Comparison of ENCODE assay signal across 8 cellular contexts in the genomic region with DNA sequence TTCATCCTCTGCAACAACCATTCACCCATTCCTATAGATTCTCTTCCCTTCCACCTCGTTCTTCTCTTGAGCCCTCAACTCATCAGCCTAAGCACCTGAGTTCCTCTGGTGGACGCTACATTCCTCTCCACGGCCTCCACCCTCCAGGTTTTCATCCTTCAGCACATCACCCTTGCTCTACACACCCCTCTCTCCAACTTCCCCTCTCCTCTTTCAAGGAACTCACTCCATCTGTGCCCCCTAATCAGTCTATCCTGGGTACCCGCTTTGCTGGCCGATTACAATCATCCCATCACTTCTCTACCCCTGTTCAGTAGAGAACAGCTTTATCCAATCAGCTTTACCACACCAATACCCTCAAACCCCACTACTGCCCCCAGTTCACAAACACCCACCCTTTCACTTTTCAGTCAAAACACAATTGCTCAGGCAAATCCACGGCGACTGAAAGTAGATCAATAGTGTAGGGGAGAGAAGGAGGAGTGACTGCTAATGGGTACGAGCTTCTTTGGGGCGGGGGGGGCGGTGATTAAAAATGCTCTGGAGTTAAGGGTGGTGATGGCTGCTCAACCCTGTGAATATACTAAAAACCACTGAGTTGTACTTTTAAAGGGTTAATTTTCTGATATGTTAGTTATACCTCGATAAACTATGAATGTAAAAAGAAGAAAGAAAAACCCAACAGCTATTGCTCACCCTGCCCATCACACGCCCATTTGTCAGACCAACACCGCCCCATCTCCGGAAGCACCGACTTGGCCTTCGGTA. TPM values are rescaled to one million over a fixed set of nuclear protein-coding genes. Genes with fewer than 3 reads are reported as not detected.
DNase-seq lines count a peak whose midpoint lies in the region; TF ChIP-seq lines count a peak whose summit lies in the region.

No MANE protein-coding gene starts in this region.

- H3K14ac ChIP-seq in mesenchymal stem cell (ENCODE audit: low read length in 2 of 2) = peak overlapping the region in 1 of 2 experiments; percentile 99

- H3K27ac ChIP-seq in SK-N-MC = no peak overlapping the region
- H3K27ac ChIP-seq in cingulate gyrus (ENCODE audit: low read depth, low read length) = peak overlapping the region; percentile 75
- no peak overlapping the region for H3K27ac ChIP-seq in mesenchymal stem cell (ENCODE audit: low read length, poor library complexity, severe bottlenecking)
- peak overlapping the region; percentile 86 for H3K27ac ChIP-seq in substantia nigra (ENCODE audit: low read depth, low read length, poor library complexity, severe bottlenecking)

- H3K4ac ChIP-seq in mesenchymal stem cell (ENCODE audit: low read depth in 1 of 2, low read length in 2 of 2) = peak overlapping the region in 1 of 2 experiments; percentile 96

- no peak overlapping the region for H2BK5ac ChIP-seq in mesenchymal stem cell (ENCODE audit: low read depth, low read length, poor library complexity, severe bottlenecking)

- H3K4me3 ChIP-seq in GM12864 (ENCODE audit: low read depth, low read length) = peak overlapping the region; percentile 99
- H3K4me3 ChIP-seq in HFF-Myc (replicated peaks; ENCODE audit: low read depth, low read length) = peak overlapping the region; percentile 77
- peak overlapping the region; percentile 90 for H3K4me3 ChIP-seq in SK-N-MC
- H3K4me3 ChIP-seq in mesenchymal stem cell (ENCODE audit: insufficient read depth in 1 of 2, low read depth in 1 of 2, low read length in 2 of 2) = peak overlapping the region; percentile 89 to 98

- no peak overlapping the region for H2AK5ac ChIP-seq in mesenchymal stem cell (ENCODE audit: low read length, severe bottlenecking)

- peak overlapping the region; percentile 74 to 98 for H3K18ac ChIP-seq in mesenchymal stem cell (ENCODE audit: low read depth in 1 of 2, low read length in 2 of 2)

- H3K79me1 ChIP-seq in mesenchymal stem cell (replicated peaks; ENCODE audit: low read length, poor library complexity, severe bottlenecking) = peaks cover 9% of the 10 kb centered on the region

- H4K91ac ChIP-seq in mesenchymal stem cell (ENCODE audit: low read length) = no peak overlapping the region

- DNase-seq in GM12864 (ENCODE audit: low read depth) (no peak), HFF-Myc (ENCODE audit: extremely low read depth, low read depth) (no peak), SK-N-MC (ENCODE audit: low read depth, low spot score) (no peak), mesenchymal stem cell (peak; percentile 30), substantia nigra (lab: John Stamatoyannopoulos, UW) (no peak), DMS79 (lab: John Stamatoyannopoulos, UW) (no peak), COLO829 (ENCODE audit: low spot score) (no peak)

- H2BK12ac ChIP-seq in mesenchymal stem cell (ENCODE audit: low read length in 2 of 2) = no peak overlapping the region

- H3K36me3 ChIP-seq in SK-N-MC (ENCODE audit: insufficient read depth, low read length) (no peaks in the 10 kb centered on the region), mesenchymal stem cell (ENCODE audit: control insufficient read depth in 1 of 2, insufficient read depth in 2 of 2, low read depth in 1 of 2, low read length in 2 of 2) (no peaks in the 10 kb centered on the region)

- H3K23ac ChIP-seq in mesenchymal stem cell (ENCODE audit: low read length in 2 of 2) = no peak overlapping the region

- no peak overlapping the region for H2BK120ac ChIP-seq in mesenchymal stem cell (ENCODE audit: low read depth, low read length)

- WGBS in mesenchymal stem cell = 36% methylated on average over 15 of the region's 16 CpGs

- H3K4me1 ChIP-seq in mesenchymal stem cell (ENCODE audit: control insufficient read depth, insufficient read depth, low read depth, low read length) = peaks cover 7% of the 10 kb centered on the region

- H3K27me3 ChIP-seq in mesenchymal stem cell (ENCODE audit: control insufficient read depth in 1 of 2, insufficient read depth in 1 of 2, low read length in 2 of 2) = no peaks in the 10 kb centered on the region

- H2AFZ ChIP-seq in mesenchymal stem cell (ENCODE audit: low read depth, low read length) = peak overlapping the region; percentile 99

- no peaks in the 10 kb centered on the region for H3K9me3 ChIP-seq in SK-N-MC (ENCODE audit: low read depth, low read length)
- H3K9me3 ChIP-seq in mesenchymal stem cell (ENCODE audit: control insufficient read depth, low read length) = no peaks in the 10 kb centered on the region

- H3K9ac ChIP-seq in SK-N-MC (ENCODE audit: insufficient read length) (peak overlapping the region; percentile 80), mesenchymal stem cell (ENCODE audit: low read length) (peak overlapping the region; percentile 93)

- H4K8ac ChIP-seq in mesenchymal stem cell (ENCODE audit: low read length) = no peak overlapping the region

- no peak overlapping the region for H2BK15ac ChIP-seq in mesenchymal stem cell (ENCODE audit: low read depth, poor library complexity, severe bottlenecking)

- peak overlapping the region; percentile 86 for H3K4me2 ChIP-seq in mesenchymal stem cell (ENCODE audit: low read length, poor library complexity, severe bottlenecking)

- TF ChIP-seq CTCF in GM12864 (IDR thresholded peaks at IDR 0.05; ENCODE audit: low read depth, low read length, missing control alignments) = no peak
- no peak for TF ChIP-seq CTCF in HFF-Myc (IDR thresholded peaks at IDR 0.05; ENCODE audit: low read depth, low read length, missing control alignments)

RNA-seq across cellular contexts. Expression of gene DYM, which starts 0.9 kb away (rescaled TPM):
- 41.0 TPM for polyA plus RNA-seq in mesenchymal stem cell (2013, experiment 1 of 2)
- polyA plus RNA-seq in mesenchymal stem cell (2013, experiment 2 of 2) = 43.8 TPM

RNA-seq across cellular contexts. Expression of gene C18orf32, which starts 27.4 kb away (rescaled TPM):
- polyA plus RNA-seq in mesenchymal stem cell (2013, experiment 1 of 2) = 68.1 TPM
- 71.5 TPM for polyA plus RNA-seq in mesenchymal stem cell (2013, experiment 2 of 2)

RNA-seq across cellular contexts. Expression of gene RPL17, which starts 32.7 kb away (rescaled TPM):
- 4,053 TPM for polyA plus RNA-seq in mesenchymal stem cell (2013, experiment 1 of 2)
- 4,052 TPM for polyA plus RNA-seq in mesenchymal stem cell (2013, experiment 2 of 2)

Comparison
In these comparisons a context has a peak if more than half of its experiments do, and no peak if none do; other contexts are left out.
1. H3K27ac ChIP-seq: peak in cingulate gyrus (single experiment) and substantia nigra (single experiment); none in SK-N-MC (single experiment) and mesenchymal stem cell (single experiment).
2. Peak in every context shown above with its lines, with median percentiles within 50 percentile points of each other: H3K4me3 ChIP-seq.